In genomic region chr7:157431173-157431950, GRCh38 we compare ENCODE assay signal across 24 cellular contexts.
A peak's percentile ranks its signal among the peaks of the same experiment; 100 is the strongest.
DNase-seq lines count a peak whose midpoint lies in the region; ATAC-seq, FAIRE-seq and TF ChIP-seq lines count a peak whose summit lies in the region.
"Had no signal": no experiment of that assay in that cellular context is flagged by ENCODE, and none has a peak within 500 bp of the region (broad histone marks: within the 10 kb centered on the region; RNA-seq: fewer than 3 reads in every experiment).

No MANE protein-coding gene starts in this region.

- TF ChIP-seq RAD21 in IMR-90 (IDR thresholded peaks at IDR 0.05; ENCODE audit: low read length) (no peak), K562 (CRISPR knock-in tag; conservative IDR thresholded peaks at IDR 0.05 in 1 of 2, IDR thresholded peaks at IDR 0.05 in 1 of 2) (no peak)

- H3K9me1 ChIP-seq in IMR-90 (ENCODE audit: insufficient read depth, low read length) (peaks cover 7% of the 10 kb centered on the region; the same call in 1 of the 2 replicates), K562 (ENCODE audit: control insufficient read depth, insufficient read depth, low read length) (peaks cover 4% of the 10 kb centered on the region)

- no peak overlapping the region for H2AK5ac ChIP-seq in IMR-90 (ENCODE audit: low read depth, low read length)

- TF ChIP-seq POLR2A in IMR-90 (IDR thresholded peaks at IDR 0.05; ENCODE audit: low read depth, low read length) = no peak
- no peak for TF ChIP-seq POLR2A in K562 (conservative IDR thresholded peaks at IDR 0.05)

- H3K9me2 ChIP-seq in PC-9 (ENCODE audit: insufficient read depth) = no peaks in the 10 kb centered on the region

- no peak overlapping the region for H3K4ac ChIP-seq in IMR-90 (ENCODE audit: low read depth, low read length)

- POLR2A ChIA-PET in IMR-90 (lab: Charles Lee; ENCODE audit: unreplicated experiment) (no interaction called here), K562 (lab: Yijun Ruan, JAX) (interaction anchor here (0.6 to 0.9 kb wide), 5 partner anchors 13 to 1006 kb away, joined by 3 to 4 read pairs (median 3); no protein-coding TSS in a partner anchor), PC-9 (lab: Charles Lee; ENCODE audit: unreplicated experiment) (no interaction called here)

- no TSS peak for BruUV-seq in IMR-90 (replicated peaks; lab: Mats Ljungman, UMichigan)
- BruUV-seq in K562 (replicated peaks; lab: Mats Ljungman, UMichigan) = no TSS peak
- no TSS peak for BruUV-seq in PC-9 (replicated peaks; lab: Mats Ljungman, UMichigan)

- no peaks in the 10 kb centered on the region for H3K79me2 ChIP-seq in K562 (ENCODE audit: control insufficient read depth, insufficient read depth, low read length)
- H3K79me2 ChIP-seq in PC-9 (ENCODE audit: low read depth) = no peaks in the 10 kb centered on the region

- no peak overlapping the region for H4K91ac ChIP-seq in IMR-90 (ENCODE audit: insufficient read depth, low read depth, low read length)

- H3F3A ChIP-seq in PC-9 (ENCODE audit: insufficient read depth, low read depth) = peaks cover 20% of the 10 kb centered on the region

- no peak overlapping the region for H2BK5ac ChIP-seq in IMR-90 (ENCODE audit: low read depth, low read length, poor library complexity, severe bottlenecking)

- no peak overlapping the region for H3K4me3 ChIP-seq in IMR-90 (ENCODE audit: insufficient read depth, low read depth, low read length)
- no peak overlapping the region for H3K4me3 ChIP-seq in K562
- no peak overlapping the region for H3K4me3 ChIP-seq in PC-9
- H3K4me3 ChIP-seq: esophagus muscularis mucosa, heart right ventricle, neural progenitor cell, prostate gland had no signal

- H4K20me1 ChIP-seq in IMR-90 (ENCODE audit: insufficient read depth, low read length) (no peaks in the 10 kb centered on the region), K562 (replicated peaks; ENCODE audit: control insufficient read depth, insufficient read depth, low read length) (peaks cover 3% of the 10 kb centered on the region; the same call in 1 of the 2 replicates), PC-9 (ENCODE audit: insufficient read depth) (0 out of 2 replicates have a peak, but pooled peaks cover 4% of the 10 kb centered on the region)

- H3K27ac ChIP-seq in IMR-90 (ENCODE audit: insufficient read depth, low read length) (no peak overlapping the region), K562 (ENCODE audit: extremely low read depth, low read depth, low read length) (no peak overlapping the region), PC-9 (no peak overlapping the region)
- H3K27ac ChIP-seq: esophagus muscularis mucosa, heart right ventricle, neural progenitor cell, prostate gland had no signal

- dilution Hi-C loops in IMR-90 (cut with HindIII; ENCODE audit: low sequenced_read_pairs, unreplicated experiment) = no loop called here

- no peak for ATAC-seq in IMR-90 (ENCODE audit: low read depth)
- peak; percentile 5; the same call in 2 of the 3 replicates for ATAC-seq in K562
- no peak for ATAC-seq in SK-N-SH treated with all-trans-retinoic acid at 6 μM for 48 hours
- no peak for ATAC-seq in HG03571 (IDR thresholded peaks at IDR 0.05; ENCODE audit: unreplicated experiment)
- ATAC-seq: activated naive CD4-positive, alpha-beta T cell treated with anti-CD3 and anti-CD28 coated beads, Interleukin-2, amount 50 U/mL, for 72 hours; effector memory CD8-positive, alpha-beta T cell; stimulated activated naive CD8-positive, alpha-beta T cell treated with anti-CD3 and anti-CD28 coated beads, Interleukin-15, amount 100 ng/mL, for 72 hours had no signal

- no peaks in the 10 kb centered on the region for H3K79me1 ChIP-seq in IMR-90 (ENCODE audit: low read depth in 1 of 2, low read length in 2 of 2)

- H3K9me3 ChIP-seq in IMR-90 (ENCODE audit: control insufficient read depth, insufficient read depth, low read length) (no peaks in the 10 kb centered on the region), K562 (replicated peaks; ENCODE audit: control insufficient read depth, insufficient read depth, low read depth, low read length) (no peaks in the 10 kb centered on the region), PC-9 (ENCODE audit: insufficient read depth, low read depth) (no peaks in the 10 kb centered on the region)
- H3K9me3 ChIP-seq: esophagus muscularis mucosa, heart right ventricle, prostate gland had no signal

- no peak overlapping the region for H4K8ac ChIP-seq in IMR-90 (ENCODE audit: low read depth in 2 of 2, low read length in 2 of 2)

- no peak overlapping the region for H2BK20ac ChIP-seq in IMR-90 (ENCODE audit: low read depth, low read length)

- in situ Hi-C loops in IMR-90 (cut with MboI; ENCODE audit: low sequenced_read_pairs) = no loop called here
- in situ Hi-C loops in K562 (cut with MboI) = no loop called here

- H2AFZ ChIP-seq in IMR-90 (replicated peaks; ENCODE audit: low read length, poor library complexity) (peak overlapping the region; percentile 11), K562 (ENCODE audit: low read depth, low read length) (peak overlapping the region; percentile 72; the same call in 1 of the 2 replicates), PC-9 (no peak overlapping the region)

- TF ChIP-seq EP300 in K562 (IDR thresholded peaks at IDR 0.05; ENCODE audit: low read length) = no peak

- H3K23ac ChIP-seq in IMR-90 (ENCODE audit: low read depth, low read length) = no peak overlapping the region

- H2BK120ac ChIP-seq in IMR-90 (ENCODE audit: low read depth, low read length) = no peak overlapping the region

- intact Hi-C loops in IMR-90 (cut with micrococcal nuclease) = no loop called here
- intact Hi-C loops in K562 (cut with micrococcal nuclease) = loop anchor here (5.0 to 10.0 kb wide), 2 partner anchors 41 to 923 kb away; no protein-coding TSS in a partner anchor
- intact Hi-C loops in posterior vena cava (cut with DNase I) = no loop called here
- intact Hi-C loops in PC-9 (cut with micrococcal nuclease; ENCODE audit: unreplicated experiment) = no loop called here

- H3K27me3 ChIP-seq in IMR-90 (ENCODE audit: control insufficient read depth, insufficient read depth, low read length) = no peaks in the 10 kb centered on the region
- H3K27me3 ChIP-seq in K562 (ENCODE audit: control insufficient read depth in 2 of 2, insufficient read depth in 2 of 2, low read length in 2 of 2) = peaks cover 23 to 71% of the 10 kb centered on the region in 2 experiments
- H3K27me3 ChIP-seq in PC-9 (ENCODE audit: insufficient read depth, low read depth) = 0 out of 2 replicates have a peak, but pooled peaks cover 5% of the 10 kb centered on the region
- H3K27me3 ChIP-seq: heart right ventricle, neural progenitor cell had no signal

- no peak overlapping the region for H3K56ac ChIP-seq in IMR-90 (ENCODE audit: extremely low read depth, insufficient read depth, low read length)

- no peak overlapping the region for H4K5ac ChIP-seq in IMR-90 (ENCODE audit: low read depth, low read length)

- H3K9ac ChIP-seq in IMR-90 (ENCODE audit: low read depth, low read length) = no peak overlapping the region
- H3K9ac ChIP-seq in K562 (ENCODE audit: insufficient read depth in 1 of 2, low read depth in 2 of 2, low read length in 2 of 2) = peak overlapping the region in 1 of 2 experiments; percentile 19; a peak in 1 of 4 replicates
- H3K9ac ChIP-seq: neural progenitor cell had no signal

- no peaks in the 10 kb centered on the region for H3K36me3 ChIP-seq in IMR-90 (ENCODE audit: control insufficient read depth, insufficient read depth, low read length)
- H3K36me3 ChIP-seq in K562 (ENCODE audit: control insufficient read depth, insufficient read depth, low read length) = no peaks in the 10 kb centered on the region
- no peaks in the 10 kb centered on the region for H3K36me3 ChIP-seq in PC-9 (ENCODE audit: low read depth)
- H3K36me3 ChIP-seq: esophagus muscularis mucosa, heart right ventricle, neural progenitor cell, prostate gland had no signal

- no peak overlapping the region for H2AK9ac ChIP-seq in IMR-90 (replicated peaks; ENCODE audit: low read depth, low read length, poor library complexity)

- peak; percentile 29 for FAIRE-seq in K562 (lab: Jason Lieb, UNC)

- CTCF ChIA-PET in IMR-90 (lab: Yijun Ruan, JAX) = no interaction called here
- CTCF ChIA-PET in K562 (lab: Yijun Ruan, JAX; ENCODE audit: low intra/inter-chr PET ratio) = no interaction called here
- CTCF ChIA-PET in PC-9 (lab: Charles Lee) = no interaction called here

- no peak overlapping the region for H3K18ac ChIP-seq in IMR-90 (ENCODE audit: low read depth, low read length)

- DNase-seq in DMS53 (lab: John Stamatoyannopoulos, UW) (peak; percentile 83), IMR-90 (no peak), K562 (ENCODE audit: extremely low read depth in 1 of 4, low spot score in 3 of 4) (peak in 2 of 4 experiments; percentile 29 to 47), posterior vena cava (ENCODE audit: low spot score) (peak; percentile 81), NOMO-1 (lab: John Stamatoyannopoulos, UW; ENCODE audit: unreplicated experiment in 2 of 2) (no peak), PC-9 (no peak)
- DNase-seq: activated CD4-positive, alpha-beta T cell treated with anti-CD3 and anti-CD28 coated beads, Interleukin-2, amount 10 ng/mL, durations not matched to agents 7 days and 5 days; CD4-positive, CD25-positive, alpha-beta regulatory T cell; cortex of kidney; effector memory CD8-positive, alpha-beta T cell; foreskin melanocyte; KBM-7; mesenchymal stem cell; NCI-H446; SIG-M5; T1000 had no signal

- 85% methylated on average over 19 of the region's 29 CpGs; no CpG with 5 or more reads in 1 of the 2 experiments for WGBS in IMR-90 (ENCODE audit: extremely low coverage in 2 of 2, insufficient read length in 1 of 2), 2 experiments
- 17% methylated on average over 29 of the region's 29 CpGs for WGBS in K562 (ENCODE audit: insufficient coverage, low coverage, missing lambda C conversion rate)

- no peak overlapping the region for H3K14ac ChIP-seq in IMR-90 (replicated peaks; ENCODE audit: low read depth, low read length)

- H3K4me1 ChIP-seq in IMR-90 (ENCODE audit: control insufficient read depth, insufficient read depth, low read length) = peaks cover 4% of the 10 kb centered on the region; the same call in 1 of the 2 replicates
- H3K4me1 ChIP-seq in K562 (replicated peaks in 1 of 2; ENCODE audit: control insufficient read depth in 2 of 2, insufficient read depth in 2 of 2, low read length in 2 of 2) = peaks cover 11 to 40% of the 10 kb centered on the region in 2 experiments
- no peaks in the 10 kb centered on the region for H3K4me1 ChIP-seq in PC-9 (replicated peaks; ENCODE audit: insufficient read depth)
- H3K4me1 ChIP-seq: prostate gland had no signal

- H3K4me2 ChIP-seq in IMR-90 (ENCODE audit: low read depth, low read length) (no peak overlapping the region), K562 (ENCODE audit: insufficient read depth, low read length) (no peak overlapping the region; the same call in 1 of the 2 replicates), PC-9 (no peak overlapping the region)
- H3K4me2 ChIP-seq: neural progenitor cell had no signal

- H2BK15ac ChIP-seq in IMR-90 (ENCODE audit: low read depth, low read length) = no peak overlapping the region

- TF ChIP-seq CTCF in IMR-90 (conservative IDR thresholded peaks at IDR 0.05; ENCODE audit: low read depth, low read length) = no peak
- 0 out of 6 replicates have a peak, but pooled peaks of 1 of the 3 experiments have one; percentile 9 for TF ChIP-seq CTCF in K562 (IDR thresholded peaks at IDR 0.05 in 2 of 3, conservative IDR thresholded peaks at IDR 0.05 in 1 of 3; ENCODE audit: insufficient read depth in 2 of 3, low read depth in 1 of 3, low read length in 3 of 3)
- no peak for TF ChIP-seq CTCF in PC-9 (conservative IDR thresholded peaks at IDR 0.05)

Comparison
In these comparisons a context has a peak if more than half of its experiments do, and no peak if none do; other contexts are left out.
1. DNase-seq: peak in DMS53 (single experiment) and posterior vena cava (single experiment); none in IMR-90 (single experiment), NOMO-1 (0 of 2) and PC-9 (0 of 2).